Comparison of ENCODE assay signal across 8 cellular contexts in genomic region chr3:172332256-172333041, GRCh38.
DNase-seq lines count a peak whose midpoint lies in the region; ATAC-seq and TF ChIP-seq lines count a peak whose summit lies in the region.

No MANE protein-coding gene starts in this region.

- peak overlapping the region; percentile 49 for H3K27ac Mint-ChIP-seq in activated CD8-positive, alpha-beta memory T cell treated with anti-CD3 and anti-CD28 coated beads, Interleukin-2, amount 10 ng/mL, durations not matched to agents 7 days and 5 days
- H3K27ac Mint-ChIP-seq in naive B cell: no peak overlapping the region

- H3K9me3 ChIP-seq in BE2C: no peaks in the 10 kb centered on the region
- H3K9me3 ChIP-seq in NT2/D1 (ENCODE audit: insufficient read depth, low read length): no peaks in the 10 kb centered on the region

- peak; percentile 96 for TF ChIP-seq CTCF in BE2C (IDR thresholded peaks at IDR 0.05; ENCODE audit: low read depth, low read length)
- TF ChIP-seq CTCF in epithelial cell of proximal tubule (conservative IDR thresholded peaks at IDR 0.05; ENCODE audit: low read depth, low read length): peak; percentile 95

- peaks cover 10% of the 10 kb centered on the region for H3K4me1 Mint-ChIP-seq in activated CD8-positive, alpha-beta memory T cell treated with anti-CD3 and anti-CD28 coated beads, Interleukin-2, amount 10 ng/mL, durations not matched to agents 7 days and 5 days
- H3K4me1 Mint-ChIP-seq in naive B cell: no peaks in the 10 kb centered on the region

- H3K27me3 ChIP-seq in BE2C (no peaks in the 10 kb centered on the region), NT2/D1 (ENCODE audit: insufficient read depth, insufficient read length) (no peaks in the 10 kb centered on the region)

- H3K9me3 Mint-ChIP-seq in activated CD8-positive, alpha-beta memory T cell treated with anti-CD3 and anti-CD28 coated beads, Interleukin-2, amount 10 ng/mL, durations not matched to agents 7 days and 5 days (ENCODE audit: low read depth): no peaks in the 10 kb centered on the region
- H3K9me3 Mint-ChIP-seq in naive B cell: no peaks in the 10 kb centered on the region

- H3K36me3 ChIP-seq in BE2C (peaks cover 16% of the 10 kb centered on the region; the same call in 1 of the 2 replicates), NT2/D1 (ENCODE audit: insufficient read depth, insufficient read length, low read length) (peaks cover 77% of the 10 kb centered on the region)

- H3K27me3 Mint-ChIP-seq in activated CD8-positive, alpha-beta memory T cell treated with anti-CD3 and anti-CD28 coated beads, Interleukin-2, amount 10 ng/mL, durations not matched to agents 7 days and 5 days: no peaks in the 10 kb centered on the region
- H3K27me3 Mint-ChIP-seq in naive B cell: no peaks in the 10 kb centered on the region

- H3K4me1 ChIP-seq in BE2C: peaks cover 2% of the 10 kb centered on the region; the same call in 1 of the 2 replicates
- H3K4me1 ChIP-seq in NT2/D1 (ENCODE audit: insufficient read depth, insufficient read length): peaks cover 3% of the 10 kb centered on the region

- peak; percentile 73 for ATAC-seq in GM19025 (IDR thresholded peaks at IDR 0.05; ENCODE audit: low read depth, unreplicated experiment)
- peak; percentile 79 for ATAC-seq in HG03565 (IDR thresholded peaks at IDR 0.05; ENCODE audit: unreplicated experiment)
- ATAC-seq in activated CD8-positive, alpha-beta memory T cell treated with anti-CD3 and anti-CD28 coated beads, Interleukin-2, amount 10 ng/mL, durations not matched to agents 7 days and 5 days: peak; percentile 88
- ATAC-seq in naive B cell (ENCODE audit: low read depth in 2 of 2): peak; percentile 48 to 56
- peak; percentile 73 for ATAC-seq in stimulated activated naive CD8-positive, alpha-beta T cell treated with anti-CD3 and anti-CD28 coated beads, Interleukin-15, Interleukin-2, amounts not matched to agents 100 U/mL and 50 U/mL, for 24 hours

- CTCF ChIA-PET in activated CD8-positive, alpha-beta memory T cell treated with anti-CD3 and anti-CD28 coated beads, Interleukin-2, amount 10 ng/mL, durations not matched to agents 7 days and 5 days (lab: Charles Lee): interaction anchor here (0.6 to 2.9 kb wide), 51 partner anchors 9 to 719 kb away, joined by 3 to 28 read pairs (median 5); partner anchors contain the start of gene NCEH1

- peaks cover 6% of the 10 kb centered on the region for H3K36me3 Mint-ChIP-seq in activated CD8-positive, alpha-beta memory T cell treated with anti-CD3 and anti-CD28 coated beads, Interleukin-2, amount 10 ng/mL, durations not matched to agents 7 days and 5 days
- H3K36me3 Mint-ChIP-seq in naive B cell: no peaks in the 10 kb centered on the region

- H3K4me3 ChIP-seq in BE2C (ENCODE audit: low read depth, low read length) (no peak overlapping the region), NT2/D1 (ENCODE audit: insufficient read length, low read depth) (no peak overlapping the region), epithelial cell of proximal tubule (ENCODE audit: low read depth, low read length) (no peak overlapping the region)

- H3K9ac ChIP-seq in NT2/D1 (ENCODE audit: insufficient read length, low read depth): no peak overlapping the region

- no peak overlapping the region for H3K4me3 Mint-ChIP-seq in activated CD8-positive, alpha-beta memory T cell treated with anti-CD3 and anti-CD28 coated beads, Interleukin-2, amount 10 ng/mL, durations not matched to agents 7 days and 5 days
- H3K4me3 Mint-ChIP-seq in naive B cell: no peak overlapping the region

- DNase-seq in BE2C (peak; percentile 66), NT2/D1 (ENCODE audit: low read depth, low spot score) (peak; percentile 42), epithelial cell of proximal tubule (ENCODE audit: low read depth) (no peak), naive B cell (peak; percentile 26)
- peak; percentile 65 for DNase-seq in activated CD8-positive, alpha-beta memory T cell treated with anti-CD3 and anti-CD28 coated beads, Interleukin-2, amount 10 ng/mL, durations not matched to agents 7 days and 5 days
- DNase-seq in stimulated activated naive CD8-positive, alpha-beta T cell treated with anti-CD3 and anti-CD28 coated beads, Interleukin-15, Interleukin-2, amounts not matched to agents 100 U/mL and 50 U/mL, for 24 hours: peak; percentile 61
